Comparison of ENCODE assay signal across 11 cellular contexts in genomic region chr5:144369001-144369400, GRCh38.
DNase-seq lines count a peak whose midpoint lies in the region; ATAC-seq and TF ChIP-seq lines count a peak whose summit lies in the region.
"Had no signal": no experiment of that assay in that cellular context is flagged by ENCODE, and none has a peak within 500 bp of the region (broad histone marks: within the 10 kb centered on the region; RNA-seq: fewer than 3 reads in every experiment).

No MANE protein-coding gene starts in this region.

- peaks cover 0 to 6% (median 0%) of the 10 kb centered on the region in 4 donors for H3K4me1 ChIP-seq in right lobe of liver
- H3K4me1 ChIP-seq: heart left ventricle, psoas muscle had no signal

- H3K27me3 ChIP-seq in right lobe of liver, result no peaks in the 10 kb centered on the region
- H3K27me3 ChIP-seq: heart left ventricle had no signal

- TF ChIP-seq POLR2A in right lobe of liver (IDR thresholded peaks at IDR 0.05), result no peak

- H3K27ac ChIP-seq in right lobe of liver, result no peak overlapping the region
- H3K27ac ChIP-seq: heart left ventricle, psoas muscle, thoracic aorta had no signal

- intact Hi-C loops in Right ventricle myocardium inferior (cut with DNase I) (no loop called here), right lobe of liver (cut with DNase I) (no loop called here)

- WGBS in right lobe of liver (ENCODE audit: insufficient coverage, low coverage, low lambda C conversion rate, missing lambda C conversion rate), result no CpG with 5 or more reads among the region's 4 CpGs

- H3K4me3 ChIP-seq in right lobe of liver, result no peak overlapping the region
- H3K4me3 ChIP-seq: heart left ventricle, psoas muscle, thoracic aorta had no signal

- ATAC-seq in GM21390 (IDR thresholded peaks at IDR 0.05; ENCODE audit: unreplicated experiment), result peak; percentile 57
- no peak for ATAC-seq in Right ventricle myocardium inferior
- no peak for ATAC-seq in right lobe of liver
- ATAC-seq: heart left ventricle, psoas muscle had no signal

- TF ChIP-seq CTCF in right lobe of liver (IDR thresholded peaks at IDR 0.05), result no peak

- DNase-seq in DMS79 (lab: John Stamatoyannopoulos, UW), result peak; percentile 66
- peak; percentile 69 for DNase-seq in NCI-H1092 (lab: John Stamatoyannopoulos, UW)
- peak; percentile 57 for DNase-seq in astrocyte of the hippocampus (ENCODE audit: low read depth, low spot score)
- DNase-seq in 8988T, result no peak
- no peak for DNase-seq in Right ventricle myocardium inferior (ENCODE audit: missing footprints)
- DNase-seq in right lobe of liver, result no peak
- no peak for DNase-seq in NCI-H524 treated with DMSO at 0.1 percent for 48 hours (lab: John Stamatoyannopoulos, UW)
- DNase-seq: heart left ventricle, psoas muscle had no signal

- H3K36me3 ChIP-seq in right lobe of liver, result no peaks in the 10 kb centered on the region
- H3K36me3 ChIP-seq: heart left ventricle, thoracic aorta had no signal

- no peaks in the 10 kb centered on the region for H3K9me3 ChIP-seq in right lobe of liver
- H3K9me3 ChIP-seq: heart left ventricle, psoas muscle, thoracic aorta had no signal

Comparison
In these comparisons a context has a peak if more than half of its experiments do, and no peak if none do; other contexts are left out.
1. DNase-seq: peak in DMS79 (single experiment), NCI-H1092 (single experiment) and astrocyte of the hippocampus (single experiment); none in 8988T (single experiment), Right ventricle myocardium inferior (single experiment), right lobe of liver (0 of 3) and NCI-H524 treated with DMSO at 0.1 percent for 48 hours (single experiment).